ENCODE assay signal across 1 cellular context in the genomic region with DNA sequence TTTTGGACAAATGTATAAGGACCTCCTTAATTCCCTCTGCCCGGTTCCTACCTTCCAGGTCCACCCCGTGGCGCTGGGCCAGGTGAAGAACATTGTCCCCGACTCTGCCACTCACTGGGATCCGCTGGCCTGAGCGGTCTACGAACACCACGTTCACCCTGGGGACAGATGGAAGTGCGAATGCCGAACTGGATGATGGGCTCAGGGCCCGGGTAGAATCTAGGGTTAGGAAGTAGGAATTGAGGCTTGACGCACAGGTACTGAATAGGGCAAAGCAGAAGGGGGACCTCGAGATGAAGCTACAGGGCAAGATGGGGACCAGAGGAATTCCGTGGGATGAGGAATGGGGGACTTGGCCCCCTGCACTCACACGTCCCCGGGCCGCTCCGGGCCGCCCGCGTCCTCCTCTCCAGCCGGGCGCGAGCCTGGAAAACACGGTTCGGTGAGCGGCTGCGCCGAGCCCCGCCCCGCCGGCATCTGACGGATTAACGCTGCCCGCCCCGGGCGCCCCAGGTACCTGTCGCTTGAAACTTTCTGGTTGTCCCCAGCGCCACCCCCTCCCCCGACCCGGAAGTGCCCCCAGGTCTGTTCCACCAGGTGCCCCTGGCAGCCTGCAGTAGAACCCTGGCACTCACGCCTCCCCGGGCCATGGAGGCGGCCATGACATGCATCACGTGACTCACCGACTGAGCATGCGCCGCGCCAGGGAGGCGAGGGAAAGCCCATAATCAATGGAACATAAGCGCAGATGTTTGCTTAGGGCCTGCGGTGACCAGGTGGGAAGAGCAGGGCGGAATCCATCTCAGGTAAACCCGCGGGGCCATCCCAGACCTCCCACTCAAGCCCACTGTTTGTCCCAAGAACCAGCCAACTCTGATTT.
A peak's percentile ranks its signal among the peaks of the same experiment; 100 is the strongest.
TF ChIP-seq lines count a peak whose summit lies in the region.

A gene (minus strand): TSS at position 681 of the 880 bp plus-strand sequence. CDS start 19 bp downstream, at position 662.

TF ChIP-seq in HepG2, 621 proteins besides CTCF, POLR2A, EP300 and RAD21 (continued from another document and continues in another):
- TF ChIP-seq, protein P1, sequence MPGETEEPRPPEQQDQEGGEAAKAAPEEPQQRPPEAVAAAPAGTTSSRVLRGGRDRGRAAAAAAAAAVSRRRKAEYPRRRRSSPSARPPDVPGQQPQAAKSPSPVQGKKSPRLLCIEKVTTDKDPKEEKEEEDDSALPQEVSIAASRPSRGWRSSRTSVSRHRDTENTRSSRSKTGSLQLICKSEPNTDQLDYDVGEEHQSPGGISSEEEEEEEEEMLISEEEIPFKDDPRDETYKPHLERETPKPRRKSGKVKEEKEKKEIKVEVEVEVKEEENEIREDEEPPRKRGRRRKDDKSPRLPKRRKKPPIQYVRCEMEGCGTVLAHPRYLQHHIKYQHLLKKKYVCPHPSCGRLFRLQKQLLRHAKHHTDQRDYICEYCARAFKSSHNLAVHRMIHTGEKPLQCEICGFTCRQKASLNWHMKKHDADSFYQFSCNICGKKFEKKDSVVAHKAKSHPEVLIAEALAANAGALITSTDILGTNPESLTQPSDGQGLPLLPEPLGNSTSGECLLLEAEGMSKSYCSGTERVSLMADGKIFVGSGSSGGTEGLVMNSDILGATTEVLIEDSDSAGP (CRISPR knock-in tag; IDR thresholded peaks at IDR 0.05; ENCODE audit: borderline replicate concordance): peak; percentile 66
- TF ChIP-seq POLR2G (IDR thresholded peaks at IDR 0.05; ENCODE audit: low read depth, low read length): peak; percentile 93
- peak; percentile 27; the same call in 1 of the 2 replicates for TF ChIP-seq ZNF773 (CRISPR knock-in tag; IDR thresholded peaks at IDR 0.05; ENCODE audit: borderline replicate concordance)
- no peak for TF ChIP-seq ZNF577 (CRISPR knock-in tag; IDR thresholded peaks at IDR 0.05; ENCODE audit: borderline replicate concordance, low read depth)
- TF ChIP-seq, protein P2, sequence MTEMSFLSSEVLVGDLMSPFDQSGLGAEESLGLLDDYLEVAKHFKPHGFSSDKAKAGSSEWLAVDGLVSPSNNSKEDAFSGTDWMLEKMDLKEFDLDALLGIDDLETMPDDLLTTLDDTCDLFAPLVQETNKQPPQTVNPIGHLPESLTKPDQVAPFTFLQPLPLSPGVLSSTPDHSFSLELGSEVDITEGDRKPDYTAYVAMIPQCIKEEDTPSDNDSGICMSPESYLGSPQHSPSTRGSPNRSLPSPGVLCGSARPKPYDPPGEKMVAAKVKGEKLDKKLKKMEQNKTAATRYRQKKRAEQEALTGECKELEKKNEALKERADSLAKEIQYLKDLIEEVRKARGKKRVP (CRISPR knock-in tag; IDR thresholded peaks at IDR 0.05): no peak
- peak; percentile 31; the same call in 1 of the 2 replicates for TF ChIP-seq PPARG (CRISPR knock-in tag; conservative IDR thresholded peaks at IDR 0.05)
- TF ChIP-seq BORCS8-MEF2B (CRISPR knock-in tag; IDR thresholded peaks at IDR 0.05): no peak
- TF ChIP-seq CBFB (CRISPR knock-in tag; IDR thresholded peaks at IDR 0.05): peak; percentile 36; the same call in 1 of the 2 replicates
- TF ChIP-seq, protein P3, sequence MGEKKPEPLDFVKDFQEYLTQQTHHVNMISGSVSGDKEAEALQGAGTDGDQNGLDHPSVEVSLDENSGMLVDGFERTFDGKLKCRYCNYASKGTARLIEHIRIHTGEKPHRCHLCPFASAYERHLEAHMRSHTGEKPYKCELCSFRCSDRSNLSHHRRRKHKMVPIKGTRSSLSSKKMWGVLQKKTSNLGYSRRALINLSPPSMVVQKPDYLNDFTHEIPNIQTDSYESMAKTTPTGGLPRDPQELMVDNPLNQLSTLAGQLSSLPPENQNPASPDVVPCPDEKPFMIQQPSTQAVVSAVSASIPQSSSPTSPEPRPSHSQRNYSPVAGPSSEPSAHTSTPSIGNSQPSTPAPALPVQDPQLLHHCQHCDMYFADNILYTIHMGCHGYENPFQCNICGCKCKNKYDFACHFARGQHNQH (CRISPR knock-in tag; IDR thresholded peaks at IDR 0.05): peak; percentile 71; the same call in 1 of the 2 replicates
- TF ChIP-seq, protein P4, sequence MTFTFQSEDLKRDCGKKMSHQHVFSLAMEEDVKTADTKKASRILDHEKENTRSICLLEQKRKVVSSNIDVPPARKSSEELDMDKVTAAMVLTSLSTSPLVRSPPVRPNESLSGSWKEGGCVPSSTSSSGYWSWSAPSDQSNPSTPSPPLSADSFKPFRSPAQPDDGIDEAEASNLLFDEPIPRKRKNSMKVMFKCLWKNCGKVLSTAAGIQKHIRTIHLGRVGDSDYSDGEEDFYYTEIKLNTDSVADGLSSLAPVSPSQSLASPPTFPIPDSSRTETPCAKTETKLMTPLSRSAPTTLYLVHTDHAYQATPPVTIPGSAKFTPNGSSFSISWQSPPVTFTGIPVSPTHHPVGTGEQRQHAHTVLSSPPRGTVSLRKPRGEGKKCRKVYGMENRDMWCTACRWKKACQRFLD (CRISPR knock-in tag; IDR thresholded peaks at IDR 0.05; ENCODE audit: borderline replicate concordance): no peak
- TF ChIP-seq ESRRA (CRISPR knock-in tag; IDR thresholded peaks at IDR 0.05; ENCODE audit: low read depth): no peak
- TF ChIP-seq HDAC2 (CRISPR knock-in tag; IDR thresholded peaks at IDR 0.05): peak; percentile 65; the same call in 1 of the 2 replicates
- TF ChIP-seq ETV6 (CRISPR knock-in tag; conservative IDR thresholded peaks at IDR 0.05): 0 out of 2 replicates have a peak, but pooled peaks have one; percentile 22
- TF ChIP-seq HNRNPUL1 (IDR thresholded peaks at IDR 0.05; ENCODE audit: low read depth, low read length): no peak
- TF ChIP-seq ZSCAN25 (CRISPR knock-in tag; IDR thresholded peaks at IDR 0.05): peak; percentile 27; the same call in 1 of the 2 replicates
- TF ChIP-seq, protein P5, sequence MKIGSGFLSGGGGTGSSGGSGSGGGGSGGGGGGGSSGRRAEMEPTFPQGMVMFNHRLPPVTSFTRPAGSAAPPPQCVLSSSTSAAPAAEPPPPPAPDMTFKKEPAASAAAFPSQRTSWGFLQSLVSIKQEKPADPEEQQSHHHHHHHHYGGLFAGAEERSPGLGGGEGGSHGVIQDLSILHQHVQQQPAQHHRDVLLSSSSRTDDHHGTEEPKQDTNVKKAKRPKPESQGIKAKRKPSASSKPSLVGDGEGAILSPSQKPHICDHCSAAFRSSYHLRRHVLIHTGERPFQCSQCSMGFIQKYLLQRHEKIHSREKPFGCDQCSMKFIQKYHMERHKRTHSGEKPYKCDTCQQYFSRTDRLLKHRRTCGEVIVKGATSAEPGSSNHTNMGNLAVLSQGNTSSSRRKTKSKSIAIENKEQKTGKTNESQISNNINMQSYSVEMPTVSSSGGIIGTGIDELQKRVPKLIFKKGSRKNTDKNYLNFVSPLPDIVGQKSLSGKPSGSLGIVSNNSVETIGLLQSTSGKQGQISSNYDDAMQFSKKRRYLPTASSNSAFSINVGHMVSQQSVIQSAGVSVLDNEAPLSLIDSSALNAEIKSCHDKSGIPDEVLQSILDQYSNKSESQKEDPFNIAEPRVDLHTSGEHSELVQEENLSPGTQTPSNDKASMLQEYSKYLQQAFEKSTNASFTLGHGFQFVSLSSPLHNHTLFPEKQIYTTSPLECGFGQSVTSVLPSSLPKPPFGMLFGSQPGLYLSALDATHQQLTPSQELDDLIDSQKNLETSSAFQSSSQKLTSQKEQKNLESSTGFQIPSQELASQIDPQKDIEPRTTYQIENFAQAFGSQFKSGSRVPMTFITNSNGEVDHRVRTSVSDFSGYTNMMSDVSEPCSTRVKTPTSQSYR (CRISPR knock-in tag; IDR thresholded peaks at IDR 0.05; ENCODE audit: borderline replicate concordance): peak; percentile 50; the same call in 1 of the 2 replicates
- TF ChIP-seq ZIK1 (CRISPR knock-in tag; IDR thresholded peaks at IDR 0.05; ENCODE audit: borderline replicate concordance, low read depth): 0 out of 2 replicates have a peak, but pooled peaks have one; percentile 27
- TF ChIP-seq SCMH1 (CRISPR knock-in tag; IDR thresholded peaks at IDR 0.05; ENCODE audit: borderline replicate concordance): no peak
- TF ChIP-seq, protein P6, sequence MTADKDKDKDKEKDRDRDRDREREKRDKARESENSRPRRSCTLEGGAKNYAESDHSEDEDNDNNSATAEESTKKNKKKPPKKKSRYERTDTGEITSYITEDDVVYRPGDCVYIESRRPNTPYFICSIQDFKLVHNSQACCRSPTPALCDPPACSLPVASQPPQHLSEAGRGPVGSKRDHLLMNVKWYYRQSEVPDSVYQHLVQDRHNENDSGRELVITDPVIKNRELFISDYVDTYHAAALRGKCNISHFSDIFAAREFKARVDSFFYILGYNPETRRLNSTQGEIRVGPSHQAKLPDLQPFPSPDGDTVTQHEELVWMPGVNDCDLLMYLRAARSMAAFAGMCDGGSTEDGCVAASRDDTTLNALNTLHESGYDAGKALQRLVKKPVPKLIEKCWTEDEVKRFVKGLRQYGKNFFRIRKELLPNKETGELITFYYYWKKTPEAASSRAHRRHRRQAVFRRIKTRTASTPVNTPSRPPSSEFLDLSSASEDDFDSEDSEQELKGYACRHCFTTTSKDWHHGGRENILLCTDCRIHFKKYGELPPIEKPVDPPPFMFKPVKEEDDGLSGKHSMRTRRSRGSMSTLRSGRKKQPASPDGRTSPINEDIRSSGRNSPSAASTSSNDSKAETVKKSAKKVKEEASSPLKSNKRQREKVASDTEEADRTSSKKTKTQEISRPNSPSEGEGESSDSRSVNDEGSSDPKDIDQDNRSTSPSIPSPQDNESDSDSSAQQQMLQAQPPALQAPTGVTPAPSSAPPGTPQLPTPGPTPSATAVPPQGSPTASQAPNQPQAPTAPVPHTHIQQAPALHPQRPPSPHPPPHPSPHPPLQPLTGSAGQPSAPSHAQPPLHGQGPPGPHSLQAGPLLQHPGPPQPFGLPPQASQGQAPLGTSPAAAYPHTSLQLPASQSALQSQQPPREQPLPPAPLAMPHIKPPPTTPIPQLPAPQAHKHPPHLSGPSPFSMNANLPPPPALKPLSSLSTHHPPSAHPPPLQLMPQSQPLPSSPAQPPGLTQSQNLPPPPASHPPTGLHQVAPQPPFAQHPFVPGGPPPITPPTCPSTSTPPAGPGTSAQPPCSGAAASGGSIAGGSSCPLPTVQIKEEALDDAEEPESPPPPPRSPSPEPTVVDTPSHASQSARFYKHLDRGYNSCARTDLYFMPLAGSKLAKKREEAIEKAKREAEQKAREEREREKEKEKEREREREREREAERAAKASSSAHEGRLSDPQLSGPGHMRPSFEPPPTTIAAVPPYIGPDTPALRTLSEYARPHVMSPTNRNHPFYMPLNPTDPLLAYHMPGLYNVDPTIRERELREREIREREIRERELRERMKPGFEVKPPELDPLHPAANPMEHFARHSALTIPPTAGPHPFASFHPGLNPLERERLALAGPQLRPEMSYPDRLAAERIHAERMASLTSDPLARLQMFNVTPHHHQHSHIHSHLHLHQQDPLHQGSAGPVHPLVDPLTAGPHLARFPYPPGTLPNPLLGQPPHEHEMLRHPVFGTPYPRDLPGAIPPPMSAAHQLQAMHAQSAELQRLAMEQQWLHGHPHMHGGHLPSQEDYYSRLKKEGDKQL (CRISPR knock-in tag; IDR thresholded peaks at IDR 0.05; ENCODE audit: low read depth): 0 out of 2 replicates have a peak, but pooled peaks have one; percentile 27
- TF ChIP-seq ZNF772 (CRISPR knock-in tag; IDR thresholded peaks at IDR 0.05): 0 out of 2 replicates have a peak, but pooled peaks have one; percentile 34
- 0 out of 2 replicates have a peak, but pooled peaks have one; percentile 7 for TF ChIP-seq RARA (CRISPR knock-in tag; IDR thresholded peaks at IDR 0.05)
- peak; percentile 91 for TF ChIP-seq NR2C2 (CRISPR knock-in tag; IDR thresholded peaks at IDR 0.05; ENCODE audit: borderline replicate concordance)
- TF ChIP-seq ZNF747 (CRISPR knock-in tag; IDR thresholded peaks at IDR 0.05; ENCODE audit: borderline replicate concordance): peak; percentile 63; the same call in 1 of the 2 replicates
- TF ChIP-seq, protein P7, sequence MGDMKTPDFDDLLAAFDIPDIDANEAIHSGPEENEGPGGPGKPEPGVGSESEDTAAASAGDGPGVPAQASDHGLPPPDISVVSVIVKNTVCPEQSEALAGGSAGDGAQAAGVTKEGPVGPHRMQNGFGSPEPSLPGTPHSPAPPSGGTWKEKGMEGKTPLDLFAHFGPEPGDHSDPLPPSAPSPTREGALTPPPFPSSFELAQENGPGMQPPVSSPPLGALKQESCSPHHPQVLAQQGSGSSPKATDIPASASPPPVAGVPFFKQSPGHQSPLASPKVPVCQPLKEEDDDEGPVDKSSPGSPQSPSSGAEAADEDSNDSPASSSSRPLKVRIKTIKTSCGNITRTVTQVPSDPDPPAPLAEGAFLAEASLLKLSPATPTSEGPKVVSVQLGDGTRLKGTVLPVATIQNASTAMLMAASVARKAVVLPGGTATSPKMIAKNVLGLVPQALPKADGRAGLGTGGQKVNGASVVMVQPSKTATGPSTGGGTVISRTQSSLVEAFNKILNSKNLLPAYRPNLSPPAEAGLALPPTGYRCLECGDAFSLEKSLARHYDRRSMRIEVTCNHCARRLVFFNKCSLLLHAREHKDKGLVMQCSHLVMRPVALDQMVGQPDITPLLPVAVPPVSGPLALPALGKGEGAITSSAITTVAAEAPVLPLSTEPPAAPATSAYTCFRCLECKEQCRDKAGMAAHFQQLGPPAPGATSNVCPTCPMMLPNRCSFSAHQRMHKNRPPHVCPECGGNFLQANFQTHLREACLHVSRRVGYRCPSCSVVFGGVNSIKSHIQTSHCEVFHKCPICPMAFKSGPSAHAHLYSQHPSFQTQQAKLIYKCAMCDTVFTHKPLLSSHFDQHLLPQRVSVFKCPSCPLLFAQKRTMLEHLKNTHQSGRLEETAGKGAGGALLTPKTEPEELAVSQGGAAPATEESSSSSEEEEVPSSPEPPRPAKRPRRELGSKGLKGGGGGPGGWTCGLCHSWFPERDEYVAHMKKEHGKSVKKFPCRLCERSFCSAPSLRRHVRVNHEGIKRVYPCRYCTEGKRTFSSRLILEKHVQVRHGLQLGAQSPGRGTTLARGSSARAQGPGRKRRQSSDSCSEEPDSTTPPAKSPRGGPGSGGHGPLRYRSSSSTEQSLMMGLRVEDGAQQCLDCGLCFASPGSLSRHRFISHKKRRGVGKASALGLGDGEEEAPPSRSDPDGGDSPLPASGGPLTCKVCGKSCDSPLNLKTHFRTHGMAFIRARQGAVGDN (CRISPR knock-in tag; IDR thresholded peaks at IDR 0.05): peak; percentile 91
- no peak for TF ChIP-seq SOX13 (IDR thresholded peaks at IDR 0.05)
- 0 out of 4 replicates have a peak, but pooled peaks of 1 of the 2 experiments have one; percentile 2 for TF ChIP-seq SOX13 (CRISPR knock-in tag; conservative IDR thresholded peaks at IDR 0.05 in 1 of 2, IDR thresholded peaks at IDR 0.05 in 1 of 2)
- TF ChIP-seq ZNF143 (CRISPR knock-in tag; IDR thresholded peaks at IDR 0.05): no peak
- TF ChIP-seq HIVEP1 (CRISPR knock-in tag; IDR thresholded peaks at IDR 0.05): peak; percentile 35; the same call in 1 of the 2 replicates
- TF ChIP-seq KAT8 (CRISPR knock-in tag; IDR thresholded peaks at IDR 0.05): peak; percentile 96
- TF ChIP-seq, protein P8, sequence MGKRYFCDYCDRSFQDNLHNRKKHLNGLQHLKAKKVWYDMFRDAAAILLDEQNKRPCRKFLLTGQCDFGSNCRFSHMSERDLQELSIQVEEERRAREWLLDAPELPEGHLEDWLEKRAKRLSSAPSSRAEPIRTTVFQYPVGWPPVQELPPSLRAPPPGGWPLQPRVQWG (CRISPR knock-in tag; IDR thresholded peaks at IDR 0.05; ENCODE audit: borderline replicate concordance, low read depth): no peak
